18 cellular contexts compared by ENCODE assay signal in genomic region chr16:2058901-2059300, GRCh38. TPM values are rescaled to one million over a fixed set of nuclear protein-coding genes. Genes with fewer than 3 reads are reported as not detected.
"Had no signal": no experiment of that assay in that cellular context is flagged by ENCODE, and none has a peak within 500 bp of the region (broad histone marks: within the 10 kb centered on the region; RNA-seq: fewer than 3 reads in every experiment).

No MANE protein-coding gene starts in this region.

- DNase-seq: activated naive CD8-positive, alpha-beta T cell treated with anti-CD3 and anti-CD28 coated beads, Interleukin-2, amount 10 ng/mL, durations not matched to agents 7 days and 5 days; anterior cingulate cortex; cerebellar nuclear complex; effector memory CD8-positive, alpha-beta T cell; foreskin melanocyte; heart right ventricle; left cardiac atrium; midbrain; T1000 had no signal

- H3K27me3 ChIP-seq: breast epithelium, heart right ventricle, pancreas had no signal

- H3K36me3 ChIP-seq: breast epithelium had no signal

- H3K36me3 Mint-ChIP-seq: activated naive CD8-positive, alpha-beta T cell treated with anti-CD3 and anti-CD28 coated beads, Interleukin-2, amount 10 ng/mL, durations not matched to agents 7 days and 5 days had no signal

- H3K27me3 Mint-ChIP-seq: activated naive CD8-positive, alpha-beta T cell treated with anti-CD3 and anti-CD28 coated beads, Interleukin-2, amount 10 ng/mL, durations not matched to agents 7 days and 5 days; dendritic cell treated with granulocyte-macrophage colony-stimulating factor and Interleukin-4, amounts not matched to agents 40 ng/mL and 50 ng/mL, for 4 days; effector memory CD8-positive, alpha-beta T cell had no signal

- H3K4me1 ChIP-seq: breast epithelium, pancreas had no signal

- H3K9me3 ChIP-seq: breast epithelium, heart right ventricle, pancreas had no signal

- H3K27ac Mint-ChIP-seq: activated T-helper 1 cell treated with anti-CD3 and anti-CD28 coated beads, Interleukin-12 subunit alpha, Interleukin-12 subunit beta, Interleukin-2, Interleukin-4 antibody, amounts not matched to agents 30 ng/mL and 10 ng/mL and 1 ng/mL, durations not matched to agents 14 hours and 24 hours and 36 hours; dendritic cell treated with granulocyte-macrophage colony-stimulating factor and Interleukin-4, amounts not matched to agents 40 ng/mL and 50 ng/mL, for 4 days; stimulated activated effector memory CD8-positive, alpha-beta T cell treated with anti-CD3 and anti-CD28 coated beads, Interleukin-12 subunit alpha, Interleukin-12 subunit beta, amount 100 ng/mL, for 72 hours had no signal

- H3K27ac ChIP-seq: breast epithelium, epithelial cell of prostate, heart right ventricle, pancreas had no signal

- ATAC-seq: activated CD4-positive, CD25-positive, alpha-beta regulatory T cell treated with anti-CD3 and anti-CD28 coated beads, Interleukin-2, amount 50 U/mL, for 24 hours; effector memory CD8-positive, alpha-beta T cell; heart right ventricle; left cardiac atrium; pancreas; stimulated activated effector memory CD8-positive, alpha-beta T cell treated with anti-CD3 and anti-CD28 coated beads, Interleukin-12 subunit alpha, Interleukin-12 subunit beta, amount 100 ng/mL, for 72 hours had no signal

- H3K9me3 Mint-ChIP-seq: activated naive CD8-positive, alpha-beta T cell treated with anti-CD3 and anti-CD28 coated beads, Interleukin-2, amount 10 ng/mL, durations not matched to agents 7 days and 5 days; activated T-helper 1 cell treated with anti-CD3 and anti-CD28 coated beads, Interleukin-12 subunit alpha, Interleukin-12 subunit beta, Interleukin-2, Interleukin-4 antibody, amounts not matched to agents 30 ng/mL and 10 ng/mL and 1 ng/mL, durations not matched to agents 14 hours and 24 hours and 36 hours; dendritic cell treated with granulocyte-macrophage colony-stimulating factor and Interleukin-4, amounts not matched to agents 40 ng/mL and 50 ng/mL, for 4 days; effector memory CD8-positive, alpha-beta T cell; stimulated activated effector memory CD8-positive, alpha-beta T cell treated with anti-CD3 and anti-CD28 coated beads, Interleukin-12 subunit alpha, Interleukin-12 subunit beta, amount 100 ng/mL, for 72 hours had no signal

- H3K4me3 Mint-ChIP-seq: activated naive CD8-positive, alpha-beta T cell treated with anti-CD3 and anti-CD28 coated beads, Interleukin-2, amount 10 ng/mL, durations not matched to agents 7 days and 5 days; activated T-helper 1 cell treated with anti-CD3 and anti-CD28 coated beads, Interleukin-12 subunit alpha, Interleukin-12 subunit beta, Interleukin-2, Interleukin-4 antibody, amounts not matched to agents 30 ng/mL and 10 ng/mL and 1 ng/mL, durations not matched to agents 14 hours and 24 hours and 36 hours; dendritic cell treated with granulocyte-macrophage colony-stimulating factor and Interleukin-4, amounts not matched to agents 40 ng/mL and 50 ng/mL, for 4 days; effector memory CD8-positive, alpha-beta T cell; stimulated activated effector memory CD8-positive, alpha-beta T cell treated with anti-CD3 and anti-CD28 coated beads, Interleukin-12 subunit alpha, Interleukin-12 subunit beta, amount 100 ng/mL, for 72 hours had no signal

- H3K4me1 Mint-ChIP-seq: activated naive CD8-positive, alpha-beta T cell treated with anti-CD3 and anti-CD28 coated beads, Interleukin-2, amount 10 ng/mL, durations not matched to agents 7 days and 5 days had no signal

- H3K4me3 ChIP-seq: breast epithelium, heart right ventricle, lung, pancreas had no signal

RNA-seq across cellular contexts. Expression of gene NPW, which starts 39.3 kb away (rescaled TPM):
- total RNA-seq: breast epithelium, urinary bladder had no signal
